Comparison of ENCODE assay signal across 10 cellular contexts in genomic region chr6:137928286-137928685, GRCh38.
A peak's percentile ranks its signal among the peaks of the same experiment; 100 is the strongest.
DNase-seq lines count a peak whose midpoint lies in the region; ATAC-seq and TF ChIP-seq lines count a peak whose summit lies in the region.
"Had no signal": no experiment of that assay in that cellular context is flagged by ENCODE, and none has a peak within 500 bp of the region (broad histone marks: within the 10 kb centered on the region; RNA-seq: fewer than 3 reads in every experiment).

No MANE protein-coding gene starts in this region.

- ATAC-seq in DND-41 (ENCODE audit: insufficient read depth, low read depth) (peak; percentile 69), GM21737 (IDR thresholded peaks at IDR 0.05; ENCODE audit: unreplicated experiment) (peak; percentile 30), lower lobe of right lung (peak; percentile 65 to 76), HG02759 (IDR thresholded peaks at IDR 0.05; ENCODE audit: unreplicated experiment) (no peak)

- TF ChIP-seq CTCF in DND-41 (IDR thresholded peaks at IDR 0.05; ENCODE audit: borderline replicate concordance, extremely low read depth, low read length, poor library complexity, severe bottlenecking) (no peak), lower lobe of right lung (IDR thresholded peaks at IDR 0.05) (no peak), GM20000 (IDR thresholded peaks at IDR 0.05; ENCODE audit: extremely low read depth, missing control alignments) (no peak)

- H3K36me3 ChIP-seq in DND-41 (ENCODE audit: insufficient read depth, low read length), result no peaks in the 10 kb centered on the region
- no peaks in the 10 kb centered on the region for H3K36me3 ChIP-seq in SJSA1
- H3K36me3 ChIP-seq in lower lobe of right lung, result no peaks in the 10 kb centered on the region
- H3K36me3 ChIP-seq: heart left ventricle had no signal

- DNase-seq in DND-41, result peak; percentile 74
- no peak for DNase-seq in SJSA1 (ENCODE audit: low read depth in 1 of 2, low spot score in 2 of 2)
- peak; percentile 65 for DNase-seq in lower lobe of right lung
- DNase-seq in GM20000 (ENCODE audit: low spot score), result no peak
- no peak for DNase-seq in HEK293T (ENCODE audit: extremely low spot score)
- DNase-seq in mesenteric fat pad (ENCODE audit: low spot score), result no peak
- DNase-seq: NCI-H1694 had no signal

- H4K20me1 ChIP-seq in DND-41 (ENCODE audit: insufficient read depth, low read length), result no peaks in the 10 kb centered on the region

- CTCF ChIA-PET in HEK293T (lab: Yijun Ruan, JAX), result no interaction called here

- peak overlapping the region; percentile 55 for H3K4me2 ChIP-seq in DND-41 (ENCODE audit: insufficient read depth, low read length)

- H3K9ac ChIP-seq in DND-41 (ENCODE audit: low read depth, low read length), result peak overlapping the region; percentile 54

- H3K9me3 ChIP-seq in DND-41 (ENCODE audit: insufficient read depth, low read length, severe bottlenecking), result no peaks in the 10 kb centered on the region
- H3K9me3 ChIP-seq in SJSA1 (replicated peaks), result no peaks in the 10 kb centered on the region
- H3K9me3 ChIP-seq in lower lobe of right lung, result no peaks in the 10 kb centered on the region
- H3K9me3 ChIP-seq: heart left ventricle had no signal

- H3K27me3 ChIP-seq in DND-41 (ENCODE audit: insufficient read depth, low read length, poor library complexity) (no peaks in the 10 kb centered on the region), SJSA1 (replicated peaks) (no peaks in the 10 kb centered on the region), lower lobe of right lung (ENCODE audit: low read depth) (no peaks in the 10 kb centered on the region)
- H3K27me3 ChIP-seq: heart left ventricle had no signal

- H3K4me1 ChIP-seq in DND-41 (ENCODE audit: insufficient read depth, low read length), result peaks cover 48% of the 10 kb centered on the region
- H3K4me1 ChIP-seq in SJSA1 (replicated peaks), result peaks cover 46% of the 10 kb centered on the region
- H3K4me1 ChIP-seq in lower lobe of right lung, result peaks cover 30% of the 10 kb centered on the region

- H3K27ac ChIP-seq in DND-41 (ENCODE audit: low read length) (peak overlapping the region; percentile 96), SJSA1 (peak overlapping the region; percentile 91), lower lobe of right lung (no peak overlapping the region)

- intact Hi-C loops in lower lobe of right lung (cut with DNase I), result no loop called here

- H3K4me3 ChIP-seq in DND-41 (ENCODE audit: low read depth in 1 of 2, low read length in 2 of 2) (peak overlapping the region in 1 of 2 experiments; percentile 31; a peak in 2 of 4 replicates), SJSA1 (no peak overlapping the region), lower lobe of right lung (no peak overlapping the region)

- POLR2A ChIA-PET in HEK293T (lab: Yijun Ruan, JAX), result no interaction called here

- H3K79me2 ChIP-seq in DND-41 (ENCODE audit: insufficient read depth, low read length), result no peaks in the 10 kb centered on the region

- 0 out of 2 replicates have a peak overlapping the region, but pooled peaks have one; percentile 16 for H2AFZ ChIP-seq in DND-41 (ENCODE audit: low read depth, low read length)

TF ChIP-seq in HEK293T, 16 proteins besides CTCF, POLR2A, EP300 and RAD21:
- TF ChIP-seq CTBP1 (IDR thresholded peaks at IDR 0.05; ENCODE audit: borderline replicate concordance) (no peak), PKNOX1 (IDR thresholded peaks at IDR 0.05) (no peak), SP1 (IDR thresholded peaks at IDR 0.05) (no peak), FOXA1 (IDR thresholded peaks at IDR 0.05) (no peak), SUZ12 (IDR thresholded peaks at IDR 0.05) (no peak), FOXK2 (IDR thresholded peaks at IDR 0.05) (no peak), L3MBTL2 (conservative IDR thresholded peaks at IDR 0.05) (no peak)

Comparison
In these comparisons a context has a peak if more than half of its experiments do, and no peak if none do; other contexts are left out.
1. DNase-seq: peak in DND-41 (single experiment) and lower lobe of right lung (single experiment); none in SJSA1 (0 of 2), GM20000 (single experiment), HEK293T (single experiment) and mesenteric fat pad (single experiment).